21 cellular contexts compared by ENCODE assay signal in the genomic region with DNA sequence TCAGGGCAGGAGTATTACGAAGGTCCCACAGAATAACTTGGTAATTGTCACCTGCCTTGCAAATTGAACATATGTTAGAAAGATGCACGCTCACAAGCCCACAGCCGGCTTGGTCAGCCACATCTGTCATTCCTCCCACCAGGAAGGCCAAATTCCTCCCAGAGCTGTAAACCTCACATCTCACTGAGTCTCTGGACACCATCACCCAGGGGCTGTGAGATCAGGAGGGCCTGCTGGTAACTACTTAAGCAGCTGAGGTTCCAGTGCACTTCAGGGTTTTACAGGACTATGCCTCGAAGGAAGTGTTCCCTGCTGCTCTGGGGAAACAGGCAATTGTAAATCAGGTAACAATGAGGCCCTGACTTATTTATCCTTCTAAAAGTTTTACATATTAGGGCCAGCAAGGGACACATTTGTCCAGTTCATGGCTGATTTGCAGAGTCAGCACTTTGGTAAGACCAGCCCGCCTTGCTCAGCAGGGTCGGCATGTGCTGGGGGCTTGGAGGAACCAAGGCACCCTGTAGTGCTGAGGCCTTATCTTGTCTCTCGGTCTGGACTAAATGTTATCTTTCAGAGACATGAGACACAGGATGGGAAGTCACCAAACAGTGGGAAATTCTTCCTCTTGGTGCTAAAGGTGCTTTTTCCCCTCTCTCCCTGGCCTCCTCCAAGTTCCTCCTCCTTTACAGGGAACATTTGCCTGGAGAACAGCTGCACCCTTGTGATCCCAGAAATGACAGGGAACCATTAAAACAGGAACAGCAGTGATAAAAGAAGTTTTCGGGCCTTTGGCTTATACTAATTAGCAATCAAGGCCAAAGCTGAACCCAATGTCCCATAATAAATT.
"Had no signal": no experiment of that assay in that cellular context is flagged by ENCODE, and none has a peak within 500 bp of the region (broad histone marks: within the 10 kb centered on the region; RNA-seq: fewer than 3 reads in every experiment).

No MANE protein-coding gene starts in this region.

- H3K27ac Mint-ChIP-seq: activated B cell treated with CpG ODN at 0.5 μM for 24 hours; activated CD4-positive, alpha-beta T cell treated with anti-CD3 and anti-CD28 coated beads, Interleukin-2, amount 10 ng/mL, durations not matched to agents 24 days and 14 days; activated T-helper 1 cell treated with anti-CD3 and anti-CD28 coated beads, Interleukin-12 subunit alpha, Interleukin-12 subunit beta, Interleukin-2, Interleukin-4 antibody, amounts not matched to agents 30 ng/mL and 10 ng/mL and 1 ng/mL, durations not matched to agents 14 hours and 24 hours and 36 hours; dendritic cell treated with granulocyte-macrophage colony-stimulating factor and Interleukin-4, amounts not matched to agents 40 ng/mL and 50 ng/mL, for 4 days; memory B cell; neural progenitor cell; T-helper 17 cell had no signal

- H3K4me3 Mint-ChIP-seq: activated B cell treated with CpG ODN at 0.5 μM for 24 hours; activated CD4-positive, alpha-beta T cell treated with anti-CD3 and anti-CD28 coated beads, Interleukin-2, amount 10 ng/mL, durations not matched to agents 24 days and 14 days; activated T-helper 1 cell treated with anti-CD3 and anti-CD28 coated beads, Interleukin-12 subunit alpha, Interleukin-12 subunit beta, Interleukin-2, Interleukin-4 antibody, amounts not matched to agents 30 ng/mL and 10 ng/mL and 1 ng/mL, durations not matched to agents 14 hours and 24 hours and 36 hours; dendritic cell treated with granulocyte-macrophage colony-stimulating factor and Interleukin-4, amounts not matched to agents 40 ng/mL and 50 ng/mL, for 4 days; memory B cell; neural progenitor cell; T-helper 17 cell had no signal

- H3K9me3 Mint-ChIP-seq: dendritic cell treated with granulocyte-macrophage colony-stimulating factor and Interleukin-4, amounts not matched to agents 40 ng/mL and 50 ng/mL, for 4 days; memory B cell had no signal

- H3K9me3 ChIP-seq: vagina had no signal

- H3K27me3 Mint-ChIP-seq: dendritic cell treated with granulocyte-macrophage colony-stimulating factor and Interleukin-4, amounts not matched to agents 40 ng/mL and 50 ng/mL, for 4 days had no signal

- H3K27ac ChIP-seq: neural progenitor cell, parathyroid adenoma, skin epidermis, tibial nerve, vagina had no signal

- H3K4me3 ChIP-seq: neural progenitor cell, skin epidermis, tibial nerve, vagina had no signal

- H3K36me3 Mint-ChIP-seq: neural progenitor cell had no signal

- ATAC-seq: left ventricle myocardium superior, T-helper 17 cell had no signal

- H3K4me1 Mint-ChIP-seq: activated B cell treated with CpG ODN at 0.5 μM for 24 hours; activated CD4-positive, alpha-beta T cell treated with anti-CD3 and anti-CD28 coated beads, Interleukin-2, amount 10 ng/mL, durations not matched to agents 24 days and 14 days; memory B cell had no signal

- DNase-seq: activated B cell treated with CpG ODN at 0.5 μM for 24 hours; activated CD4-positive, alpha-beta T cell treated with anti-CD3 and anti-CD28 coated beads, Interleukin-2, amount 10 ng/mL, durations not matched to agents 24 days and 14 days; activated CD8-positive, alpha-beta memory T cell treated with anti-CD3 and anti-CD28 coated beads for 24 hours; activated naive CD4-positive, alpha-beta T cell treated with Interleukin-2 at 50 U/mL for 16 hours; anterior cingulate cortex; cerebellar nuclear complex; kidney glomerular epithelial cell; left ventricle myocardium superior; stimulated activated CD4-positive, alpha-beta T cell treated with anti-CD3 and anti-CD28 coated beads, Interleukin-4, amount 100 ng/mL, for 4 hours; stimulated activated CD8-positive, alpha-beta memory T cell treated with anti-CD3 and anti-CD28 coated beads, Interleukin-4, amount 100 ng/mL, for 48 hours; stimulated activated naive CD4-positive, alpha-beta T cell treated with Interleukin-2 at 50 U/mL for 16 hours; substantia nigra; T-helper 17 cell had no signal

- H3K27me3 ChIP-seq: neural progenitor cell, tibial nerve, vagina had no signal
